Comparison of ENCODE assay signal across 26 cellular contexts in genomic region chr13:21619633-21620220, GRCh38. TPM values are rescaled to one million over a fixed set of nuclear protein-coding genes. Genes with fewer than 3 reads are reported as not detected.
"Had no signal": no experiment of that assay in that cellular context is flagged by ENCODE, and none has a peak within 500 bp of the region (broad histone marks: within the 10 kb centered on the region; RNA-seq: fewer than 3 reads in every experiment).

No MANE protein-coding gene starts in this region.

- ATAC-seq: foreskin keratinocyte, pancreas, psoas muscle, T-helper 17 cell had no signal

- FAIRE-seq: endothelial cell of umbilical vein, islet of Langerhans, pancreas had no signal

- H3K27me3 ChIP-seq: pancreas, right atrium auricular region, tibial nerve had no signal

- H3K27ac ChIP-seq: foreskin keratinocyte, left ventricle myocardium inferior, pancreas, psoas muscle, right atrium auricular region, spleen, tibial nerve had no signal

- H3K4me3 ChIP-seq: left ventricle myocardium inferior, lung, pancreas, psoas muscle, right atrium auricular region, spleen, tibial nerve had no signal

- H3K4me1 ChIP-seq: foreskin keratinocyte, left ventricle myocardium inferior, pancreas, psoas muscle, right atrium auricular region, tibial nerve had no signal

- H3K9me3 ChIP-seq: left ventricle myocardium inferior, pancreas, psoas muscle, right atrium auricular region, spleen, tibial nerve had no signal

- DNase-seq: activated CD4-positive, alpha-beta memory T cell treated with anti-CD3 and anti-CD28 coated beads, Interleukin-2, amount 10 ng/mL, durations not matched to agents 7 days and 5 days; activated CD4-positive, alpha-beta T cell treated with anti-CD3 and anti-CD28 coated beads for 1 hour; activated CD4-positive, alpha-beta T cell treated with anti-CD3 and anti-CD28 coated beads, Interleukin-2, amount 10 ng/mL, durations not matched to agents 7 days and 5 days; activated CD8-positive, alpha-beta memory T cell treated with anti-CD3 and anti-CD28 coated beads, Interleukin-2, amount 50 U/mL, for 48 hours; activated gamma-delta T cell; activated naive CD4-positive, alpha-beta T cell treated with anti-CD3 and anti-CD28 coated beads, Interleukin-2, amount 10 ng/mL, durations not matched to agents 7 days and 5 days; activated naive CD8-positive, alpha-beta T cell treated with anti-CD3 and anti-CD28 coated beads, Interleukin-2, amount 10 ng/mL, durations not matched to agents 7 days and 5 days; activated T-cell treated with anti-CD3 and anti-CD28 coated beads, Interleukin-2, amount 50 U/mL, for 24 hours; amygdala; caudate nucleus; foreskin keratinocyte; left ventricle myocardium inferior; mesendoderm; nucleus accumbens; pancreas; psoas muscle; spleen; stimulated activated naive CD4-positive, alpha-beta T cell; T-helper 17 cell; T1000 had no signal

- H3K36me3 ChIP-seq: left ventricle myocardium inferior, pancreas, right atrium auricular region, spleen, tibial nerve had no signal

RNA-seq across cellular contexts. Expression of gene FGF9, which starts 51.1 kb away (rescaled TPM):
- total RNA-seq: endothelial cell of umbilical vein, glomerular endothelial cell had no signal
- polyA plus RNA-seq: endothelial cell of umbilical vein, foreskin keratinocyte had no signal
